In genomic region chr11:110428956-110429613, GRCh38 we compare ENCODE assay signal across 8 cellular contexts. TPM values are rescaled to one million over a fixed set of nuclear protein-coding genes. Genes with fewer than 3 reads are reported as not detected.
DNase-seq lines count a peak whose midpoint lies in the region; ATAC-seq, FAIRE-seq and TF ChIP-seq lines count a peak whose summit lies in the region.

No MANE protein-coding gene starts in this region.

- H3K79me2 ChIP-seq in Loucy (ENCODE audit: insufficient read depth, low read length): peaks cover 37% of the 10 kb centered on the region

- no peak for FAIRE-seq in GM19239 (lab: Jason Lieb, UNC)

- H3K4me3 Mint-ChIP-seq in CD14-positive monocyte: peak overlapping the region in 1 of 2 donors; percentile 81
- peak overlapping the region; percentile 90 for H3K4me3 Mint-ChIP-seq in neural crest cell

- H3K36me3 Mint-ChIP-seq in CD14-positive monocyte (peaks cover 0 to 2% of the 10 kb centered on the region in 2 donors), neural crest cell (ENCODE audit: low read depth) (no peaks in the 10 kb centered on the region)

- no peaks in the 10 kb centered on the region for H3K9me3 Mint-ChIP-seq in CD14-positive monocyte
- H3K9me3 Mint-ChIP-seq in neural crest cell: no peaks in the 10 kb centered on the region

- peaks cover 20% of the 10 kb centered on the region for H4K20me1 ChIP-seq in Loucy (ENCODE audit: insufficient read depth, low read length, poor library complexity, severe bottlenecking)

- H3K9me3 ChIP-seq in Loucy (ENCODE audit: insufficient read depth, low read depth, low read length): no peaks in the 10 kb centered on the region

- no peaks in the 10 kb centered on the region for H3K27me3 Mint-ChIP-seq in CD14-positive monocyte (ENCODE audit: low read depth in 3 of 3)
- no peaks in the 10 kb centered on the region for H3K27me3 Mint-ChIP-seq in neural crest cell (ENCODE audit: low read depth)

- peak overlapping the region; percentile 33 for H3K27ac ChIP-seq in cingulate gyrus (ENCODE audit: low read depth, low read length)

- H3K4me1 Mint-ChIP-seq in CD14-positive monocyte (peaks cover 25% of the 10 kb centered on the region), neural crest cell (peaks cover 42% of the 10 kb centered on the region)

- H3K27ac Mint-ChIP-seq in CD14-positive monocyte: peak overlapping the region in 4 of 7 donors; percentile 28 to 76 (median 52)
- H3K27ac Mint-ChIP-seq in neural crest cell (ENCODE audit: unreplicated experiment): no peak overlapping the region

- DNase-seq in CD14-positive monocyte (ENCODE audit: low spot score) (no peak), neural crest cell (ENCODE audit: low read depth, low spot score) (no peak), activated gamma-delta T cell treated with Interleukin-2 at 50 U/mL for 16 hours (no peak), GM19239 (ENCODE audit: insufficient read length, low spot score) (no peak), G401 (ENCODE audit: low spot score) (no peak)

- peak overlapping the region; percentile 96 for H2AFZ ChIP-seq in Loucy (ENCODE audit: low read length)

- H3K4me3 ChIP-seq in Loucy (ENCODE audit: low read length, poor library complexity, severe bottlenecking): peak overlapping the region; percentile 85

- no peak for ATAC-seq in HG03565 (IDR thresholded peaks at IDR 0.05; ENCODE audit: unreplicated experiment)

- in situ Hi-C loops in G401 (cut with HindIII; ENCODE audit: low sequenced_read_pairs): no loop called here

- H3K9me2 ChIP-seq in Loucy (replicated peaks; ENCODE audit: low read depth, low read length): no peaks in the 10 kb centered on the region

- H3K36me3 ChIP-seq in Loucy (ENCODE audit: insufficient read depth, low read length): no peaks in the 10 kb centered on the region

- TF ChIP-seq CTCF in CD14-positive monocyte (IDR thresholded peaks at IDR 0.05): no peak
- no peak for TF ChIP-seq CTCF in Loucy (conservative IDR thresholded peaks at IDR 0.05; ENCODE audit: low read length)
- no peak for TF ChIP-seq CTCF in neural crest cell (conservative IDR thresholded peaks at IDR 0.05)

- peak overlapping the region; percentile 85 for H3K9ac ChIP-seq in Loucy (ENCODE audit: low read depth, low read length, poor library complexity, severe bottlenecking)

- H3K4me2 ChIP-seq in Loucy (ENCODE audit: low read depth, low read length, poor library complexity, severe bottlenecking): peak overlapping the region; percentile 85

- intact Hi-C loops in CD14-positive monocyte (cut with micrococcal nuclease): no loop called here

- H3F3A ChIP-seq in Loucy (ENCODE audit: low read depth): no peaks in the 10 kb centered on the region

- no peaks in the 10 kb centered on the region for H3K27me3 ChIP-seq in Loucy (ENCODE audit: insufficient read depth, low read length, poor library complexity, severe bottlenecking)

- peaks cover 30% of the 10 kb centered on the region for H3K4me1 ChIP-seq in Loucy (ENCODE audit: insufficient read depth, low read length, poor library complexity, severe bottlenecking)

RNA-seq across cellular contexts. Expression of gene FDX1, which starts 0.7 kb away (rescaled TPM):
- polyA plus RNA-seq in CD14-positive monocyte: 10 to 100 TPM; 12.8 to 20.2 TPM
- 8.9 and 9.7 TPM in 2 replicates for total RNA-seq in neural crest cell
- 17.6 and 19.8 TPM in 2 replicates for total RNA-seq in G401 (2014; rRNA removed; shearing (Covaris generic))
